ENCODE assay signal across 1 cellular context in the genomic region with DNA sequence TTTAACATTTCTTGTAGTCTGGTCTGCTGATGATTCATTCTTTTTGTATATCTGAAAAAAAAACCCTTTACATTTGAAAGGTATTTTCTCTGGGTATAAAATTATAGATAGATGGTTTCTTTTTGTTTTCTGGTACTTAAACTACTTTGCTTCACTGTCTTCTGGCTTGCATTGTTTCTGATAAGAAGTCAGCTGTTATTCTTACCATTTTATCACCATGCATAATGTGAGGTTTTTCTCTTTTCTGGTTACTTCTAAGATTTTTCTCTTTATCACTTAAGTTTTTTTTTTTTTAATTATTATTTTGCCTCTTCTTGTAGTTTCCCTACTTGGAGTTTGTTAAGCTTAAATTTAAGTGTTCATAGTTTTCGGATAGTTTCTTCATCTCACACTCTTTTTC.
TF ChIP-seq lines count a peak whose summit lies in the region.

No MANE protein-coding gene starts in this region.

TF ChIP-seq in WTC11, 78 proteins besides CTCF, POLR2A, EP300 and RAD21:
- TF ChIP-seq, protein P1, sequence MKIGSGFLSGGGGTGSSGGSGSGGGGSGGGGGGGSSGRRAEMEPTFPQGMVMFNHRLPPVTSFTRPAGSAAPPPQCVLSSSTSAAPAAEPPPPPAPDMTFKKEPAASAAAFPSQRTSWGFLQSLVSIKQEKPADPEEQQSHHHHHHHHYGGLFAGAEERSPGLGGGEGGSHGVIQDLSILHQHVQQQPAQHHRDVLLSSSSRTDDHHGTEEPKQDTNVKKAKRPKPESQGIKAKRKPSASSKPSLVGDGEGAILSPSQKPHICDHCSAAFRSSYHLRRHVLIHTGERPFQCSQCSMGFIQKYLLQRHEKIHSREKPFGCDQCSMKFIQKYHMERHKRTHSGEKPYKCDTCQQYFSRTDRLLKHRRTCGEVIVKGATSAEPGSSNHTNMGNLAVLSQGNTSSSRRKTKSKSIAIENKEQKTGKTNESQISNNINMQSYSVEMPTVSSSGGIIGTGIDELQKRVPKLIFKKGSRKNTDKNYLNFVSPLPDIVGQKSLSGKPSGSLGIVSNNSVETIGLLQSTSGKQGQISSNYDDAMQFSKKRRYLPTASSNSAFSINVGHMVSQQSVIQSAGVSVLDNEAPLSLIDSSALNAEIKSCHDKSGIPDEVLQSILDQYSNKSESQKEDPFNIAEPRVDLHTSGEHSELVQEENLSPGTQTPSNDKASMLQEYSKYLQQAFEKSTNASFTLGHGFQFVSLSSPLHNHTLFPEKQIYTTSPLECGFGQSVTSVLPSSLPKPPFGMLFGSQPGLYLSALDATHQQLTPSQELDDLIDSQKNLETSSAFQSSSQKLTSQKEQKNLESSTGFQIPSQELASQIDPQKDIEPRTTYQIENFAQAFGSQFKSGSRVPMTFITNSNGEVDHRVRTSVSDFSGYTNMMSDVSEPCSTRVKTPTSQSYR (CRISPR knock-in tag; IDR thresholded peaks at IDR 0.05): no peak
- TF ChIP-seq, protein P2, sequence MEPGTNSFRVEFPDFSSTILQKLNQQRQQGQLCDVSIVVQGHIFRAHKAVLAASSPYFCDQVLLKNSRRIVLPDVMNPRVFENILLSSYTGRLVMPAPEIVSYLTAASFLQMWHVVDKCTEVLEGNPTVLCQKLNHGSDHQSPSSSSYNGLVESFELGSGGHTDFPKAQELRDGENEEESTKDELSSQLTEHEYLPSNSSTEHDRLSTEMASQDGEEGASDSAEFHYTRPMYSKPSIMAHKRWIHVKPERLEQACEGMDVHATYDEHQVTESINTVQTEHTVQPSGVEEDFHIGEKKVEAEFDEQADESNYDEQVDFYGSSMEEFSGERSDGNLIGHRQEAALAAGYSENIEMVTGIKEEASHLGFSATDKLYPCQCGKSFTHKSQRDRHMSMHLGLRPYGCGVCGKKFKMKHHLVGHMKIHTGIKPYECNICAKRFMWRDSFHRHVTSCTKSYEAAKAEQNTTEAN (CRISPR knock-in tag; IDR thresholded peaks at IDR 0.05): no peak
- TF ChIP-seq, protein P3, sequence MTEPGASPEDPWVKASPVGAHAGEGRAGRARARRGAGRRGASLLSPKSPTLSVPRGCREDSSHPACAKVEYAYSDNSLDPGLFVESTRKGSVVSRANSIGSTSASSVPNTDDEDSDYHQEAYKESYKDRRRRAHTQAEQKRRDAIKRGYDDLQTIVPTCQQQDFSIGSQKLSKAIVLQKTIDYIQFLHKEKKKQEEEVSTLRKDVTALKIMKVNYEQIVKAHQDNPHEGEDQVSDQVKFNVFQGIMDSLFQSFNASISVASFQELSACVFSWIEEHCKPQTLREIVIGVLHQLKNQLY (CRISPR knock-in tag; IDR thresholded peaks at IDR 0.05): no peak
- peak; percentile 77; the same call in 1 of the 2 replicates for TF ChIP-seq ZNF317 (CRISPR knock-in tag; IDR thresholded peaks at IDR 0.05; ENCODE audit: borderline replicate concordance, low read depth)
- no peak for TF ChIP-seq ZNF671 (CRISPR knock-in tag; IDR thresholded peaks at IDR 0.05)
